Comparison of ENCODE assay signal across 8 cellular contexts in genomic region chr11:85536438-85536837, GRCh38.
"Had no signal": no experiment of that assay in that cellular context is flagged by ENCODE, and none has a peak within 500 bp of the region (broad histone marks: within the 10 kb centered on the region; RNA-seq: fewer than 3 reads in every experiment).

No MANE protein-coding gene starts in this region.

- H3K27ac ChIP-seq: HL-60 had no signal

- DNase-seq: IMR-90, KBM-7, KG1 had no signal

- H3K4me3 ChIP-seq: K562 had no signal

- H3K27ac Mint-ChIP-seq: IgD-negative memory B cell had no signal

- H3K4me3 Mint-ChIP-seq: IgD-negative memory B cell had no signal

- H3K4me1 Mint-ChIP-seq: IgD-negative memory B cell had no signal

- FAIRE-seq: HepG2, HTR-8/SVneo, K562 had no signal

- H3K27me3 Mint-ChIP-seq: IgD-negative memory B cell had no signal
